20 cellular contexts compared by ENCODE assay signal in the genomic region with DNA sequence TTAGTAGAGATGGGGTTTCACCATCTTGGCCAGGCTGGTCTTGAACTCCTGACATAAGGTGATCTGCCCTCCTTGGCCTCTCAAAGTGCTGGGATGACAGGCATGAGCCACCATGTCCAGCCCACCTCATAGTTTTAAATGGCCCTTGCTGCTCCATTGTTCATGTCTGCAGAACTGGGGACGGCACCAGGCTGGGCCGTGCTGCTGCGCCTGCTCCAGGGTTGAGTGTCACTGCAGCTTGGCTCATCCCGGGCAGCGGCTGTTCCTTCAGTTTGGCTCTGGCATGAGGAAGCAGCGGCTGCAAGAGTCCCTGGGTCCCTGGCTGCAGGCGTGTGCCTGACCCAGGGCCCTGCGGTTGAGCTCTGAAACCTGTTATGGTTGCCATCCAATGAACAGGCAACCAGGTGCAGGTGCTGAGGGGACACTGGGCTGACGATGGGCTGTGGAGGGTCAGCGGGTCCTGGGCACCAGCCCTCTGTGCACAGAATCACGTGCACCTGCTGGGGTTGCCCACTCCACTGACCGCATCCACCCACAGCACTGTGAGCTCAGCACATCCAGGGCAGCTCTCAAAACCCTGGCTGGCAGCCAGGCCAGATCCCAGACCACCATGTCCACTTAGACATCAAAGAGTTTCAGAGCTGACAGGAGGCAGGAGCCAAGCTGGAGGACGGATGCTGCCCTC.
"Had no signal": no experiment of that assay in that cellular context is flagged by ENCODE, and none has a peak within 500 bp of the region (broad histone marks: within the 10 kb centered on the region; RNA-seq: fewer than 3 reads in every experiment).

No MANE protein-coding gene starts in this region.

- H3K27me3 ChIP-seq: pancreas, thyroid gland had no signal

- ATAC-seq: activated CD8-positive, alpha-beta T cell treated with anti-CD3 and anti-CD28 coated beads, Interleukin-2, amount 10 ng/mL, durations not matched to agents 7 days and 5 days; esophagus mucosa; gastrocnemius medialis; heart left ventricle; naive thymus-derived CD8-positive, alpha-beta T cell; pancreas had no signal

- DNase-seq: activated CD4-positive, alpha-beta T cell treated with anti-CD3 and anti-CD28 coated beads, Interleukin-2, amount 10 ng/mL, durations not matched to agents 24 days and 14 days; activated CD4-positive, CD25-positive, alpha-beta regulatory T cell; activated CD8-positive, alpha-beta T cell treated with anti-CD3 and anti-CD28 coated beads, Interleukin-2, amount 10 ng/mL, durations not matched to agents 7 days and 5 days; activated naive CD4-positive, alpha-beta T cell treated with anti-CD3 and anti-CD28 coated beads, Interleukin-2, amount 10 ng/mL, durations not matched to agents 7 days and 5 days; activated T-cell treated with anti-CD3 and anti-CD28 coated beads, Interleukin-2, amount 50 U/mL, for 24 hours; cortex of kidney; effector CD4-positive, alpha-beta T cell; gastrocnemius medialis; mesendoderm; naive thymus-derived CD8-positive, alpha-beta T cell; stimulated activated CD4-positive, alpha-beta T cell treated with anti-CD3 and anti-CD28 coated beads, Interleukin-12 subunit alpha, Interleukin-12 subunit beta, amount 100 ng/mL, for 4 hours; stimulated activated CD4-positive, alpha-beta T cell treated with anti-CD3 and anti-CD28 coated beads, Interleukin-1b, Interleukin-23, amount 100 ng/mL, for 48 hours; stimulated activated CD8-positive, alpha-beta memory T cell treated with anti-CD3 and anti-CD28 coated beads, Interleukin-4, amount 100 ng/mL, for 48 hours; stimulated activated naive CD4-positive, alpha-beta T cell; T-helper 9 cell; thyroid gland had no signal

- H3K9me3 ChIP-seq: gastrocnemius medialis, pancreas, thyroid gland had no signal

- H3K36me3 ChIP-seq: breast epithelium, gastrocnemius medialis, heart left ventricle, pancreas, thyroid gland had no signal

- H3K4me3 ChIP-seq: breast epithelium, gastrocnemius medialis, heart left ventricle, pancreas, thyroid gland had no signal

- H3K4me1 ChIP-seq: breast epithelium, gastrocnemius medialis, heart left ventricle, pancreas, thyroid gland had no signal

- H3K27ac ChIP-seq: breast epithelium, gastrocnemius medialis, heart left ventricle, pancreas, thyroid gland had no signal
